In the genomic region with DNA sequence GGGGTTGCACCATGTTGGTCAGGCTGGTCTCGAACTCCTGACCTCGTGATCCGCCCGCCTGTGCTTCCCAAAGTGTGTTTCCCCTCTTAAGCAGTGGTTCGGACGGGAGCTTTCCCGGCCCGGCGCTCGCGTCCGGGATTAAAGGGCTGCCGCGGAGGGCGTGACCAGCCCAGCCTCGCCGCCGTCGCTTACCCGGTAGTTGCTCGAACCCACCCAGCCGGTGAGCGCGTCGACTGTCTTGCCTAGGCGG, we compare ENCODE assay signal across 8 cellular contexts. TPM values are rescaled to one million over a fixed set of nuclear protein-coding genes. Genes with fewer than 3 reads are reported as not detected.
DNase-seq lines count a peak whose midpoint lies in the region; ATAC-seq and TF ChIP-seq lines count a peak whose summit lies in the region.

No MANE protein-coding gene starts in this region.

- peak overlapping the region; percentile 73 to 97 (median 89) for H3K4me2 ChIP-seq in BLaER1 treated with 17β-estradiol and CSF1 and Interleukin-3, amounts not matched to agents 10 nM and 100 nM

- H3K4me1 Mint-ChIP-seq in WTC11 = peaks cover 9% of the 10 kb centered on the region
- H3K4me1 Mint-ChIP-seq in natural killer cell treated with Interleukin-12 subunit alpha and Interleukin-12 subunit beta and Interleukin-15 and Interleukin-18, amount 100 ng/mL, for 72 hours (ENCODE audit: low read depth in 2 of 2) = peaks cover 6 to 9% of the 10 kb centered on the region in 2 donors

- POLR2A ChIA-PET in WTC11 (lab: Charles Lee) = interaction anchor here (0.6 to 1.7 kb wide), 4 partner anchors 58 to 279 kb away, joined by 3 to 5 read pairs (median 4); no protein-coding TSS in a partner anchor

- H4K20me1 ChIP-seq in BLaER1 treated with 17β-estradiol and CSF1 and Interleukin-3, amounts not matched to agents 10 nM and 100 nM = peaks cover 16 to 43% (median 33%) of the 10 kb centered on the region in 11 experiments; a peak in 18 of 22 replicates

- peak overlapping the region; percentile 86 to 97 (median 93) for H3K9ac ChIP-seq in BLaER1 treated with 17β-estradiol and CSF1 and Interleukin-3, amounts not matched to agents 10 nM and 100 nM

- H3K4me1 ChIP-seq in BLaER1 treated with 17β-estradiol and CSF1 and Interleukin-3, amounts not matched to agents 10 nM and 100 nM = peaks cover 13 to 24% (median 19%) of the 10 kb centered on the region in 10 experiments
- H3K4me1 ChIP-seq in esophagus muscularis mucosa (peaks cover 7 to 22% (median 19%) of the 10 kb centered on the region in 4 donors), tibial nerve (peaks cover 0 to 26% (median 9%) of the 10 kb centered on the region in 4 donors)

- peak overlapping the region; percentile 81 to 97 (median 94) for H3K4me3 ChIP-seq in BLaER1 treated with 17β-estradiol and CSF1 and Interleukin-3, amounts not matched to agents 10 nM and 100 nM
- H3K4me3 ChIP-seq in esophagus muscularis mucosa (peak overlapping the region; percentile 79 to 99 (median 92)), tibial nerve (peak overlapping the region; percentile 64 to 91 (median 84))

- ATAC-seq in GM19372 (IDR thresholded peaks at IDR 0.05; ENCODE audit: low read depth, unreplicated experiment) (peak; percentile 56), HG03432 (IDR thresholded peaks at IDR 0.05; ENCODE audit: unreplicated experiment) (peak; percentile 69), WTC11 (peak; percentile 73)
- ATAC-seq in natural killer cell treated with Interleukin-12 subunit alpha and Interleukin-12 subunit beta and Interleukin-15 and Interleukin-18, amount 100 ng/mL, for 72 hours = peak; percentile 82 to 83

- peaks cover 0 to 18% (median 4%) of the 10 kb centered on the region in 11 experiments; a peak in 14 of 22 replicates for H3K36me3 ChIP-seq in BLaER1 treated with 17β-estradiol and CSF1 and Interleukin-3, amounts not matched to agents 10 nM and 100 nM
- no peaks in the 10 kb centered on the region for H3K36me3 ChIP-seq in esophagus muscularis mucosa
- no peaks in the 10 kb centered on the region for H3K36me3 ChIP-seq in tibial nerve

- no peaks in the 10 kb centered on the region for H3K27me3 ChIP-seq in BLaER1 treated with 17β-estradiol and CSF1 and Interleukin-3, amounts not matched to agents 10 nM and 100 nM
- H3K27me3 ChIP-seq in esophagus muscularis mucosa (no peaks in the 10 kb centered on the region), tibial nerve (no peaks in the 10 kb centered on the region)

- no peak for TF ChIP-seq CTCF in WTC11 (IDR thresholded peaks at IDR 0.05)
- no peak for TF ChIP-seq CTCF in esophagus muscularis mucosa (IDR thresholded peaks at IDR 0.05)
- no peak for TF ChIP-seq CTCF in tibial nerve (IDR thresholded peaks at IDR 0.05)

- no peaks in the 10 kb centered on the region for H3K9me3 Mint-ChIP-seq in WTC11
- no peaks in the 10 kb centered on the region for H3K9me3 Mint-ChIP-seq in natural killer cell treated with Interleukin-12 subunit alpha and Interleukin-12 subunit beta and Interleukin-15 and Interleukin-18, amount 100 ng/mL, for 72 hours

- TF ChIP-seq POLR2A in esophagus muscularis mucosa (IDR thresholded peaks at IDR 0.05; ENCODE audit: low read depth) = no peak
- no peak for TF ChIP-seq POLR2A in tibial nerve (IDR thresholded peaks at IDR 0.05)

- H3K27ac Mint-ChIP-seq in WTC11 = 0 out of 2 replicates have a peak overlapping the region, but pooled peaks have one; percentile 56
- H3K27ac Mint-ChIP-seq in natural killer cell treated with Interleukin-12 subunit alpha and Interleukin-12 subunit beta and Interleukin-15 and Interleukin-18, amount 100 ng/mL, for 72 hours = peak overlapping the region; percentile 62 to 90

- H3K4me3 Mint-ChIP-seq in WTC11 = no peak overlapping the region
- H3K4me3 Mint-ChIP-seq in natural killer cell treated with Interleukin-12 subunit alpha and Interleukin-12 subunit beta and Interleukin-15 and Interleukin-18, amount 100 ng/mL, for 72 hours = no peak overlapping the region

- no peaks in the 10 kb centered on the region for H3K36me3 Mint-ChIP-seq in WTC11
- no peaks in the 10 kb centered on the region for H3K36me3 Mint-ChIP-seq in natural killer cell treated with Interleukin-12 subunit alpha and Interleukin-12 subunit beta and Interleukin-15 and Interleukin-18, amount 100 ng/mL, for 72 hours

- intact Hi-C loops in esophagus muscularis mucosa (cut with DNase I) = loop anchor here (2.0 to 5.0 kb wide), 2 partner anchors 70 to 81 kb away; no protein-coding TSS in a partner anchor

- peak overlapping the region; percentile 87 to 97 (median 90) for H3K27ac ChIP-seq in BLaER1 treated with 17β-estradiol and CSF1 and Interleukin-3, amounts not matched to agents 10 nM and 100 nM
- H3K27ac ChIP-seq in esophagus muscularis mucosa (replicated peaks in 1 of 4) = peak overlapping the region; percentile 97 to 100 (median 98)
- peak overlapping the region; percentile 94 to 99 (median 96) for H3K27ac ChIP-seq in tibial nerve

- WGBS in esophagus muscularis mucosa = 0% methylated on average over 16 of the region's 26 CpGs
- 0 to 1% methylated on average over 15 to 26 of the region's 26 CpGs for WGBS in tibial nerve, 2 donors

- peaks cover 0 to 4% (median 3%) of the 10 kb centered on the region in 11 experiments; a peak in 7 of 22 replicates for H3K9me3 ChIP-seq in BLaER1 treated with 17β-estradiol and CSF1 and Interleukin-3, amounts not matched to agents 10 nM and 100 nM (replicated peaks in 1 of 11)
- H3K9me3 ChIP-seq in esophagus muscularis mucosa (no peaks in the 10 kb centered on the region), tibial nerve (no peaks in the 10 kb centered on the region)

- H3K27me3 Mint-ChIP-seq in WTC11 (ENCODE audit: low read depth) = no peaks in the 10 kb centered on the region
- no peaks in the 10 kb centered on the region for H3K27me3 Mint-ChIP-seq in natural killer cell treated with Interleukin-12 subunit alpha and Interleukin-12 subunit beta and Interleukin-15 and Interleukin-18, amount 100 ng/mL, for 72 hours

- CTCF ChIA-PET in WTC11 (lab: Charles Lee) = interaction anchor here (0.6 to 1.8 kb wide), 5 partner anchors 58 to 736 kb away, joined by 3 to 7 read pairs (median 3); a partner anchor contains a TSS

- TF ChIP-seq EP300 in esophagus muscularis mucosa (IDR thresholded peaks at IDR 0.05) (no peak), tibial nerve (IDR thresholded peaks at IDR 0.05) (no peak)

- DNase-seq in WTC11 (ENCODE audit: low spot score) (peak; percentile 73), esophagus muscularis mucosa (ENCODE audit: extremely low spot score) (no peak), tibial nerve (ENCODE audit: low spot score in 2 of 2) (peak in 1 of 2 donors; percentile 32), NCI-H510A treated with DMSO at 0.1 percent for 48 hours (lab: John Stamatoyannopoulos, UW) (no peak)
- DNase-seq in natural killer cell treated with Interleukin-12 subunit alpha and Interleukin-12 subunit beta and Interleukin-15 and Interleukin-18, amount 100 ng/mL, for 72 hours (ENCODE audit: low spot score) = peak; percentile 80

TF ChIP-seq in WTC11, 78 proteins besides CTCF, POLR2A, EP300 and RAD21:
- TF ChIP-seq KAT7 (CRISPR knock-in tag; IDR thresholded peaks at IDR 0.05; ENCODE audit: borderline replicate concordance) = peak; percentile 24; the same call in 1 of the 2 replicates
- TF ChIP-seq, protein P1, sequence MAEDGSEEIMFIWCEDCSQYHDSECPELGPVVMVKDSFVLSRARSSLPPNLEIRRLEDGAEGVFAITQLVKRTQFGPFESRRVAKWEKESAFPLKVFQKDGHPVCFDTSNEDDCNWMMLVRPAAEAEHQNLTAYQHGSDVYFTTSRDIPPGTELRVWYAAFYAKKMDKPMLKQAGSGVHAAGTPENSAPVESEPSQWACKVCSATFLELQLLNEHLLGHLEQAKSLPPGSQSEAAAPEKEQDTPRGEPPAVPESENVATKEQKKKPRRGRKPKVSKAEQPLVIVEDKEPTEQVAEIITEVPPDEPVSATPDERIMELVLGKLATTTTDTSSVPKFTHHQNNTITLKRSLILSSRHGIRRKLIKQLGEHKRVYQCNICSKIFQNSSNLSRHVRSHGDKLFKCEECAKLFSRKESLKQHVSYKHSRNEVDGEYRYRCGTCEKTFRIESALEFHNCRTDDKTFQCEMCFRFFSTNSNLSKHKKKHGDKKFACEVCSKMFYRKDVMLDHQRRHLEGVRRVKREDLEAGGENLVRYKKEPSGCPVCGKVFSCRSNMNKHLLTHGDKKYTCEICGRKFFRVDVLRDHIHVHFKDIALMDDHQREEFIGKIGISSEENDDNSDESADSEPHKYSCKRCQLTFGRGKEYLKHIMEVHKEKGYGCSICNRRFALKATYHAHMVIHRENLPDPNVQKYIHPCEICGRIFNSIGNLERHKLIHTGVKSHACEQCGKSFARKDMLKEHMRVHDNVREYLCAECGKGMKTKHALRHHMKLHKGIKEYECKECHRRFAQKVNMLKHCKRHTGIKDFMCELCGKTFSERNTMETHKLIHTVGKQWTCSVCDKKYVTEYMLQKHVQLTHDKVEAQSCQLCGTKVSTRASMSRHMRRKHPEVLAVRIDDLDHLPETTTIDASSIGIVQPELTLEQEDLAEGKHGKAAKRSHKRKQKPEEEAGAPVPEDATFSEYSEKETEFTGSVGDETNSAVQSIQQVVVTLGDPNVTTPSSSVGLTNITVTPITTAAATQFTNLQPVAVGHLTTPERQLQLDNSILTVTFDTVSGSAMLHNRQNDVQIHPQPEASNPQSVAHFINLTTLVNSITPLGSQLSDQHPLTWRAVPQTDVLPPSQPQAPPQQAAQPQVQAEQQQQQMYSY (CRISPR knock-in tag; IDR thresholded peaks at IDR 0.05) = peak; percentile 32; the same call in 1 of the 2 replicates
- no peak for TF ChIP-seq JUN (CRISPR knock-in tag; IDR thresholded peaks at IDR 0.05)

RNA-seq across cellular contexts. Expression of a gene that starts 0.5 kb away (rescaled TPM):
- 56.7 to 65.8 TPM (median 57.4 TPM) in 3 replicates for total RNA-seq in WTC11 (2021)
- total RNA-seq in esophagus muscularis mucosa = 10 to 100 TPM; 38.4 to 53.2 (median 43.1) TPM
- 10 to 100 TPM; 73.8 to 82.3 TPM for total RNA-seq in natural killer cell treated with Interleukin-12 subunit alpha and Interleukin-12 subunit beta and Interleukin-15 and Interleukin-18, amount 100 ng/mL, for 72 hours
- total RNA-seq in tibial nerve = 100 to 1,000 TPM in 3 of 4 donors, 10 to 100 TPM in 1; 95.1 to 161 (median 106) TPM

Comparison
In these comparisons a context has a peak if more than half of its experiments do, and no peak if none do; other contexts are left out.
1. DNase-seq: peak in WTC11 (single experiment) and natural killer cell treated with Interleukin-12 subunit alpha and Interleukin-12 subunit beta and Interleukin-15 and Interleukin-18, amount 100 ng/mL, for 72 hours (single experiment); none in esophagus muscularis mucosa (single experiment) and NCI-H510A treated with DMSO at 0.1 percent for 48 hours (single experiment).
2. Peak in every context shown above with its lines, with median percentiles within 50 percentile points of each other: H3K27ac ChIP-seq, H3K4me3 ChIP-seq and ATAC-seq.